1 cellular context compared by ENCODE assay signal in the genomic region with DNA sequence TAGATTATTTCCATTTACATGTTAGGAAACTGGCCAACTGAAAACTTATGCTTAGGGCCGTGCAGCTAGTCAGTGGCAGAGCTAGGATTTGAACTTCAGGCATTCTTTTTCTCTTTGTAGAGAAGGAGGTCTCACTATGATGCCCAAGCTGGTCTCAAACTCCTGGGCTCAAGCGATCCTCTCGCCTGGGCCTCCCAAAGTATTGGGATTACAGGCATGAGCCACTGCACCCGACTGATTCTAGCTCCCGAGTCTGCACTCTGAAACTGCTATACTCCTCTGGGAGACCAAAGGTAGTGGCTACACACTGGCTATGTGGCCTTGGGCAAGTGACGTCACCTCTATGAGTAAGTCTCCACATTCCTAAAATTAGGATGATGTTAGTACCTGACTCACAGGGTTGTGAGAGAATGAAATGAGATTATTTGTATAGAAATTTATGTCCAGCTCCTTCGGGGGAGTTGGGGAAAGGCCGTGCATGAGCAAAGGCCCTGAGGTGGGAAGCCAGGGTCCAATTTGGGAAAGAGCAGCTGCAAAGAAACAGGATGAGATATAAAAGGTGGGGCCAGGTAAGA.
A peak's percentile ranks its signal among the peaks of the same experiment; 100 is the strongest.
TF ChIP-seq lines count a peak whose summit lies in the region.

No MANE protein-coding gene starts in this region.

TF ChIP-seq in HEK293, 187 proteins besides CTCF, POLR2A, EP300 and RAD21 (continued from another document):
- TF ChIP-seq, protein P1, sequence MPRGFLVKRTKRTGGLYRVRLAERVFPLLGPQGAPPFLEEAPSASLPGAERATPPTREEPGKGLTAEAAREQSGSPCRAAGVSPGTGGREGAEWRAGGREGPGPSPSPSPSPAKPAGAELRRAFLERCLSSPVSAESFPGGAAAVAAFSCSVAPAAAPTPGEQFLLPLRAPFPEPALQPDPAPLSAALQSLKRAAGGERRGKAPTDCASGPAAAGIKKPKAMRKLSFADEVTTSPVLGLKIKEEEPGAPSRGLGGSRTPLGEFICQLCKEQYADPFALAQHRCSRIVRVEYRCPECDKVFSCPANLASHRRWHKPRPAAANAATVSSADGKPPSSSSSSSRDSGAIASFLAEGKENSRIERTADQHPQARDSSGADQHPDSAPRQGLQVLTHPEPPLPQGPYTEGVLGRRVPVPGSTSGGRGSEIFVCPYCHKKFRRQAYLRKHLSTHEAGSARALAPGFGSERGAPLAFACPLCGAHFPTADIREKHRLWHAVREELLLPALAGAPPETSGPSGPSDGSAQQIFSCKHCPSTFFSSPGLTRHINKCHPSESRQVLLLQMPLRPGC (tag by site-specific recombination; IDR thresholded peaks at IDR 0.05): peak; percentile 88
- TF ChIP-seq REST (tag by site-specific recombination; IDR thresholded peaks at IDR 0.05) (no peak), ZNF433 (tag by site-specific recombination; IDR thresholded peaks at IDR 0.05; ENCODE audit: low read depth) (no peak), ZNF366 (tag by site-specific recombination; conservative IDR thresholded peaks at IDR 0.05) (peak; percentile 68), IKZF3 (tag by site-specific recombination; IDR thresholded peaks at IDR 0.05) (no peak), ZNF658 (tag by site-specific recombination; IDR thresholded peaks at IDR 0.05) (no peak), ZNF202 (tag by site-specific recombination; IDR thresholded peaks at IDR 0.05; ENCODE audit: borderline replicate concordance) (no peak), ZNF302 (tag by site-specific recombination; IDR thresholded peaks at IDR 0.05; ENCODE audit: low read depth) (no peak), ZNF146 (tag by site-specific recombination; IDR thresholded peaks at IDR 0.05) (no peak), ZNF677 (tag by site-specific recombination; IDR thresholded peaks at IDR 0.05) (no peak), ZNF214 (tag by site-specific recombination; IDR thresholded peaks at IDR 0.05; ENCODE audit: borderline replicate concordance) (no peak), ZBTB1 (tag by site-specific recombination; IDR thresholded peaks at IDR 0.05) (no peak), ZNF426 (tag by site-specific recombination; IDR thresholded peaks at IDR 0.05) (no peak), ZSCAN16 (tag by site-specific recombination; IDR thresholded peaks at IDR 0.05) (no peak), ZNF548 (tag by site-specific recombination; IDR thresholded peaks at IDR 0.05) (no peak), ZNF174 (tag by site-specific recombination; IDR thresholded peaks at IDR 0.05) (no peak), ZNF398 (tag by site-specific recombination; IDR thresholded peaks at IDR 0.05) (no peak), ZNF629 (tag by site-specific recombination; IDR thresholded peaks at IDR 0.05) (peak; percentile 94), SCRT1 (tag by site-specific recombination; IDR thresholded peaks at IDR 0.05; ENCODE audit: borderline replicate concordance) (no peak), ZNF350 (tag by site-specific recombination; IDR thresholded peaks at IDR 0.05) (no peak), SP7 (tag by site-specific recombination; IDR thresholded peaks at IDR 0.05) (peak; percentile 58), ZNF626 (tag by site-specific recombination; IDR thresholded peaks at IDR 0.05) (no peak)
- TF ChIP-seq, protein P2, sequence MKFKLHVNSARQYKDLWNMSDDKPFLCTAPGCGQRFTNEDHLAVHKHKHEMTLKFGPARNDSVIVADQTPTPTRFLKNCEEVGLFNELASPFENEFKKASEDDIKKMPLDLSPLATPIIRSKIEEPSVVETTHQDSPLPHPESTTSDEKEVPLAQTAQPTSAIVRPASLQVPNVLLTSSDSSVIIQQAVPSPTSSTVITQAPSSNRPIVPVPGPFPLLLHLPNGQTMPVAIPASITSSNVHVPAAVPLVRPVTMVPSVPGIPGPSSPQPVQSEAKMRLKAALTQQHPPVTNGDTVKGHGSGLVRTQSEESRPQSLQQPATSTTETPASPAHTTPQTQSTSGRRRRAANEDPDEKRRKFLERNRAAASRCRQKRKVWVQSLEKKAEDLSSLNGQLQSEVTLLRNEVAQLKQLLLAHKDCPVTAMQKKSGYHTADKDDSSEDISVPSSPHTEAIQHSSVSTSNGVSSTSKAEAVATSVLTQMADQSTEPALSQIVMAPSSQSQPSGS (tag by site-specific recombination; IDR thresholded peaks at IDR 0.05; ENCODE audit: low read depth): peak; percentile 71
TF ChIP-seq in HEK293: peak in this region for 16.
